8 cellular contexts compared by ENCODE assay signal in the genomic region with DNA sequence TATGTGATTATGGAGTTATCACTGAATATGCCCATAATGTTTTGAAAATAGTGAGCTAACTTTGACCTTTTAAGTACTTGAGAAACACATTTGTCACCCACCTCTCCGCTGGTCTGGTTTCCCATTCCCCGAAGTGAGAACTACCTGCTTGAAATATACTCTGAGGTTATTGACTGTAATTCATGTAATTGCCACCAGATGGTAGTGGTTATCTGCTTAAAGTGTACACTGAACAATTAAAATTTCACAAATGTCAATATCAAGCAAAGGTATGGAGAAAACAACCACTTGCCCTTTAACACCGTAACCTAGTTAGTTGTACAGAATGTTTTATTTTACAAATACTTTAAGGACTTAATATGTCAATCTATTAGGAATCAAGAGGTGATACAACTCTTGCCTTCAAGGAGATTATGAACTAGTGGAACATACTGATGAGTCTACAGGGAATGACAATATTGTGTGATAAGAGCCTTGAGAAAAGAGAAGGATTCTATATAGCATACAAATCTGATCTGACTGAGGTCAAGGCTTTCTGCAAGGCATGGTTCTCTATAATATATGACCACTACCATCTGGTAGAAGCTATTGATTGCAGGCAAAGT.
DNase-seq lines count a peak whose midpoint lies in the region; ATAC-seq and TF ChIP-seq lines count a peak whose summit lies in the region.

No MANE protein-coding gene starts in this region.

- no peak overlapping the region for H3K4me3 Mint-ChIP-seq in nephron
- H3K4me3 Mint-ChIP-seq in activated CD4-positive, alpha-beta memory T cell treated with anti-CD3 and anti-CD28 coated beads for 36 hours = no peak overlapping the region

- H3K27me3 Mint-ChIP-seq in nephron (ENCODE audit: low read depth) = no peaks in the 10 kb centered on the region
- H3K27me3 Mint-ChIP-seq in activated CD4-positive, alpha-beta memory T cell treated with anti-CD3 and anti-CD28 coated beads for 36 hours = no peaks in the 10 kb centered on the region

- ATAC-seq in GM19351 (IDR thresholded peaks at IDR 0.05; ENCODE audit: unreplicated experiment) (peak; percentile 92), HG03175 (IDR thresholded peaks at IDR 0.05; ENCODE audit: unreplicated experiment) (peak; percentile 93)

- H3K4me1 Mint-ChIP-seq in nephron = no peaks in the 10 kb centered on the region
- no peaks in the 10 kb centered on the region for H3K4me1 Mint-ChIP-seq in activated CD4-positive, alpha-beta memory T cell treated with anti-CD3 and anti-CD28 coated beads for 36 hours (ENCODE audit: low read depth)

- H3K9me3 Mint-ChIP-seq in nephron = no peaks in the 10 kb centered on the region
- no peaks in the 10 kb centered on the region for H3K9me3 Mint-ChIP-seq in activated CD4-positive, alpha-beta memory T cell treated with anti-CD3 and anti-CD28 coated beads for 36 hours

- H3K27ac Mint-ChIP-seq in nephron = no peak overlapping the region
- H3K27ac Mint-ChIP-seq in activated CD4-positive, alpha-beta memory T cell treated with anti-CD3 and anti-CD28 coated beads for 36 hours = no peak overlapping the region

- H3K4me3 ChIP-seq in choroid plexus epithelial cell (ENCODE audit: low read depth, low read length) = no peak overlapping the region

- TF ChIP-seq CTCF in choroid plexus epithelial cell (conservative IDR thresholded peaks at IDR 0.05; ENCODE audit: low read depth, low read length) (peak; percentile 68), nephron (IDR thresholded peaks at IDR 0.05; ENCODE audit: unreplicated experiment in 3 of 3) (peak; percentile 61 to 72 (median 67))

- POLR2A ChIA-PET in activated CD4-positive, alpha-beta memory T cell treated with anti-CD3 and anti-CD28 coated beads for 36 hours (lab: Charles Lee) = no interaction called here

- intact Hi-C loops in activated CD4-positive, alpha-beta memory T cell treated with anti-CD3 and anti-CD28 coated beads for 36 hours (cut with micrococcal nuclease) = no loop called here

- CTCF ChIA-PET in activated CD4-positive, alpha-beta memory T cell treated with anti-CD3 and anti-CD28 coated beads for 36 hours (lab: Charles Lee) = interaction anchor here (1.4 kb wide), 1 partner anchor 27 kb away, joined by 3 read pairs; no protein-coding TSS in a partner anchor

- DNase-seq in D341Med (ENCODE audit: low spot score) (peak; percentile 41), NCI-H460 (ENCODE audit: extremely low read depth, low read depth) (peak; percentile 58), choroid plexus epithelial cell (ENCODE audit: low read depth) (peak; percentile 63), GF-D8 (lab: John Stamatoyannopoulos, UW) (no peak)
- DNase-seq in activated CD4-positive, alpha-beta memory T cell treated with anti-CD3 and anti-CD28 coated beads for 36 hours = no peak

- no peaks in the 10 kb centered on the region for H3K36me3 Mint-ChIP-seq in nephron (ENCODE audit: low read depth)
- no peaks in the 10 kb centered on the region for H3K36me3 Mint-ChIP-seq in activated CD4-positive, alpha-beta memory T cell treated with anti-CD3 and anti-CD28 coated beads for 36 hours

Comparison
In these comparisons a context has a peak if more than half of its experiments do, and no peak if none do; other contexts are left out.
1. DNase-seq: peak in D341Med (single experiment), NCI-H460 (single experiment) and choroid plexus epithelial cell (single experiment); none in GF-D8 (single experiment) and activated CD4-positive, alpha-beta memory T cell treated with anti-CD3 and anti-CD28 coated beads for 36 hours (single experiment).